Comparison of ENCODE assay signal across 2 cellular contexts in genomic region chr10:86117051-86117450, GRCh38.
TF ChIP-seq lines count a peak whose summit lies in the region.

No MANE protein-coding gene starts in this region.

TF ChIP-seq in HepG2, 621 proteins besides CTCF, POLR2A, EP300 and RAD21:
- TF ChIP-seq NR2F2 (IDR thresholded peaks at IDR 0.05; ENCODE audit: borderline replicate concordance, low read depth): no peak
- TF ChIP-seq HES4 (CRISPR knock-in tag; IDR thresholded peaks at IDR 0.05; ENCODE audit: borderline replicate concordance): no peak
- peak; percentile 77; the same call in 1 of the 2 replicates for TF ChIP-seq CREB1 (IDR thresholded peaks at IDR 0.05)
- TF ChIP-seq CREB1 (CRISPR knock-in tag; IDR thresholded peaks at IDR 0.05): no peak
- TF ChIP-seq ZNF724P (CRISPR knock-in tag; IDR thresholded peaks at IDR 0.05; ENCODE audit: borderline replicate concordance): no peak
- no peak for TF ChIP-seq ZFYVE20 (CRISPR knock-in tag; IDR thresholded peaks at IDR 0.05; ENCODE audit: borderline replicate concordance, low read depth)
- TF ChIP-seq IKZF5 (CRISPR knock-in tag; IDR thresholded peaks at IDR 0.05): no peak
- no peak for TF ChIP-seq SETDB1 (CRISPR knock-in tag; IDR thresholded peaks at IDR 0.05; ENCODE audit: borderline replicate concordance)
- TF ChIP-seq NBN (conservative IDR thresholded peaks at IDR 0.05): no peak
- no peak for TF ChIP-seq HMGXB4 (CRISPR knock-in tag; IDR thresholded peaks at IDR 0.05; ENCODE audit: borderline replicate concordance in 1 of 2, low read depth in 1 of 2)
- TF ChIP-seq TBX2 (CRISPR knock-in tag; IDR thresholded peaks at IDR 0.05; ENCODE audit: borderline replicate concordance): no peak
- TF ChIP-seq ZNF598 (CRISPR knock-in tag; IDR thresholded peaks at IDR 0.05; ENCODE audit: borderline replicate concordance): no peak
- TF ChIP-seq ZNF770 (CRISPR knock-in tag; IDR thresholded peaks at IDR 0.05): no peak
- 0 out of 2 replicates have a peak, but pooled peaks have one; percentile 33 for TF ChIP-seq IKZF1 (IDR thresholded peaks at IDR 0.05)
- no peak for TF ChIP-seq MBD4 (IDR thresholded peaks at IDR 0.05; ENCODE audit: borderline replicate concordance, low read length)
- TF ChIP-seq KDM5A (IDR thresholded peaks at IDR 0.05; ENCODE audit: borderline replicate concordance, low read length): no peak

TF ChIP-seq in H1, 55 proteins besides CTCF, POLR2A, EP300 and RAD21:
- no peak for TF ChIP-seq SP1 (IDR thresholded peaks at IDR 0.05; ENCODE audit: low read depth, low read length)
- TF ChIP-seq EGR1 (IDR thresholded peaks at IDR 0.05; ENCODE audit: borderline replicate concordance, low read depth, low read length): no peak
- no peak for TF ChIP-seq RFX5 (IDR thresholded peaks at IDR 0.05; ENCODE audit: borderline replicate concordance, low read depth, low read length)
- no peak for TF ChIP-seq KDM1A (IDR thresholded peaks at IDR 0.05; ENCODE audit: borderline replicate concordance, low read length)
- TF ChIP-seq RBBP5 (IDR thresholded peaks at IDR 0.05; ENCODE audit: borderline replicate concordance, low read depth, low read length): no peak
- TF ChIP-seq POU5F1 (IDR thresholded peaks at IDR 0.05; ENCODE audit: low read depth, low read length): no peak
- no peak for TF ChIP-seq HDAC2 (IDR thresholded peaks at IDR 0.05; ENCODE audit: borderline replicate concordance in 1 of 2, low read depth in 2 of 2, low read length in 2 of 2)
- TF ChIP-seq ATF2 (IDR thresholded peaks at IDR 0.05; ENCODE audit: low read length): no peak
- TF ChIP-seq SIN3A (conservative IDR thresholded peaks at IDR 0.05 in 1 of 2, IDR thresholded peaks at IDR 0.05 in 1 of 2; ENCODE audit: low read depth in 1 of 2, low read length in 2 of 2): no peak
- no peak for TF ChIP-seq JUND (IDR thresholded peaks at IDR 0.05; ENCODE audit: low read length)
- no peak for TF ChIP-seq ZNF274 (IDR thresholded peaks at IDR 0.05; ENCODE audit: borderline replicate concordance, extremely low read depth, low read length)
- no peak for TF ChIP-seq FOSL1 (IDR thresholded peaks at IDR 0.05; ENCODE audit: insufficient read depth, low read depth, low read length)
